1 cellular context compared by ENCODE assay signal in the genomic region with DNA sequence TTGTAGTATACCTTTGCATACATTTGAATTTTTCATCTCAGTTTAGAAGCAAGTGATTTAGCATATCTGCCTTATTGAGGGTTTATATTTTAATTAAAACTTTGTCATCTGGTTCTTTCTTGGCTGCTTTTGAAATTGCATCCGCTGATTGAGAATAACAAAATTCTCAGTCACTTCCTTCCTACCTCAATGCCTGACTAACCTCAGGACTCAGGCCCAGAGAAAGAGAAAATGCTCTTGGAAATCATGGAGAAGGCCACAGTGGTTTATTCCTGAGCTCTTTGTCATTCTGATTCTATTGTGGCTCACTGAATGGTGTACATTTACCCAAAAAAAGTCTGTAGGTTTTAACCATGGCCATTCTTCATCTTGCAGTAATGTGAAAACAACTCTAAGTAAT.
TF ChIP-seq lines count a peak whose summit lies in the region.

No MANE protein-coding gene starts in this region.

TF ChIP-seq in H1, 55 proteins besides CTCF, POLR2A, EP300 and RAD21:
- TF ChIP-seq SP4 (IDR thresholded peaks at IDR 0.05; ENCODE audit: low read length) (no peak), HDAC2 (IDR thresholded peaks at IDR 0.05; ENCODE audit: borderline replicate concordance in 1 of 2, low read depth in 2 of 2, low read length in 2 of 2) (no peak), CHD1 (IDR thresholded peaks at IDR 0.05; ENCODE audit: low read depth, low read length) (no peak), ZNF274 (IDR thresholded peaks at IDR 0.05; ENCODE audit: borderline replicate concordance, extremely low read depth, low read length) (no peak), HDAC6 (IDR thresholded peaks at IDR 0.05; ENCODE audit: low read depth, low read length) (no peak), CHD2 (IDR thresholded peaks at IDR 0.05; ENCODE audit: low read length) (no peak), NANOG (IDR thresholded peaks at IDR 0.05; ENCODE audit: insufficient read depth, low read depth, low read length, poor library complexity, severe bottlenecking) (no peak)
- TF ChIP-seq, protein P1, sequence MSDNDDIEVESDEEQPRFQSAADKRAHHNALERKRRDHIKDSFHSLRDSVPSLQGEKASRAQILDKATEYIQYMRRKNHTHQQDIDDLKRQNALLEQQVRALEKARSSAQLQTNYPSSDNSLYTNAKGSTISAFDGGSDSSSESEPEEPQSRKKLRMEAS (IDR thresholded peaks at IDR 0.05), result no peak
